19 cellular contexts compared by ENCODE assay signal in the genomic region with DNA sequence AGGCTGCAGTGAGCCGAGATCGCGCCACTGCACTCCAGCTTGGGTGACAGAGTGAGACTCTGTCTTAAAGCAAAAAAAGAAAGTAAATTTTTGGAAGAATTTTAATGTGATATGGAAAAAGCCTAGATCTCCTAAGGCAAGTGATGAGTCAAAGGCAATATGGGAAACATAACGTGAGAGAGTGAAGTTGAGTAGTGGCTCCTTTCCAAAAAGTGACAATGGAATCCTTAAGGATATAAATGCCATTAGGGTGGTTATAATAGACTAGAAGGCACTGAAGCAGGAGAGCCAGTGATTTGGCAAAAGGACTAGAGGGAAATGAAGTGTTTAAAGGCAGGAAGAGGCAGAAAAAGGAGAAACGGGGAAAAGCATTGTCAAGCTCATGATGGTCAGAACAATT. TPM values are rescaled to one million over a fixed set of nuclear protein-coding genes. Genes with fewer than 3 reads are reported as not detected.
DNase-seq lines count a peak whose midpoint lies in the region; ATAC-seq and TF ChIP-seq lines count a peak whose summit lies in the region.
"Had no signal": no experiment of that assay in that cellular context is flagged by ENCODE, and none has a peak within 500 bp of the region (broad histone marks: within the 10 kb centered on the region; RNA-seq: fewer than 3 reads in every experiment).

No MANE protein-coding gene starts in this region.

- H3K9me2 ChIP-seq in GM23338 (ENCODE audit: insufficient read depth), result no peaks in the 10 kb centered on the region

- no peak overlapping the region for H3K18ac ChIP-seq in IMR-90 (ENCODE audit: low read depth, low read length)
- H3K18ac ChIP-seq in mesenchymal stem cell (ENCODE audit: low read depth in 1 of 2, low read length in 2 of 2), result no peak overlapping the region
- H3K18ac ChIP-seq in trophoblast cell (ENCODE audit: low read length), result no peak overlapping the region

- no peak overlapping the region for H3K27ac Mint-ChIP-seq in GM23338

- DNase-seq in COLO829 (ENCODE audit: low spot score) (peak; percentile 23), IMR-90 (peak; percentile 61), dermis blood vessel endothelial cell (peak; percentile 49), mesenchymal stem cell (peak; percentile 36), trophoblast cell (no peak), GM23338 (ENCODE audit: low spot score) (no peak), GDM1 (lab: John Stamatoyannopoulos, UW) (no peak)
- no peak for DNase-seq in stimulated activated naive CD8-positive, alpha-beta T cell treated with anti-CD3 and anti-CD28 coated beads, Interleukin-15, Interleukin-2, amounts not matched to agents 100 U/mL and 50 U/mL, for 24 hours
- DNase-seq: DMS 273 treated with DMSO at 0.1 percent for 48 hours, H9, KG1, NCI-H1048, NCI-H1436 treated with DMSO at 0.1 percent for 48 hours, NCI-H2029 treated with DMSO at 0.1 percent for 48 hours, NCI-H524, Right ventricle myocardium superior had no signal

- peaks cover 9% of the 10 kb centered on the region for H3K36me3 Mint-ChIP-seq in GM23338 (ENCODE audit: low read depth)

- H3K27me3 ChIP-seq in IMR-90 (ENCODE audit: control insufficient read depth, insufficient read depth, low read length) (no peaks in the 10 kb centered on the region), mesenchymal stem cell (ENCODE audit: control insufficient read depth in 1 of 2, insufficient read depth in 1 of 2, low read length in 2 of 2) (no peaks in the 10 kb centered on the region), trophoblast cell (ENCODE audit: insufficient read depth, low read length) (no peaks in the 10 kb centered on the region), GM23338 (ENCODE audit: insufficient read depth) (no peaks in the 10 kb centered on the region)

- H3K14ac ChIP-seq in IMR-90 (replicated peaks; ENCODE audit: low read depth, low read length) (no peak overlapping the region), mesenchymal stem cell (ENCODE audit: low read length in 2 of 2) (no peak overlapping the region), trophoblast cell (ENCODE audit: low read length) (no peak overlapping the region)

- CTCF ChIA-PET in IMR-90 (lab: Yijun Ruan, JAX), result no interaction called here

- H2BK5ac ChIP-seq in IMR-90 (ENCODE audit: low read depth, low read length, poor library complexity, severe bottlenecking), result no peak overlapping the region
- no peak overlapping the region for H2BK5ac ChIP-seq in mesenchymal stem cell (ENCODE audit: low read depth, low read length, poor library complexity, severe bottlenecking)
- no peak overlapping the region for H2BK5ac ChIP-seq in trophoblast cell (ENCODE audit: low read depth, low read length, poor library complexity)

- peaks cover 3% of the 10 kb centered on the region; the same call in 1 of the 2 replicates for H3K9me3 ChIP-seq in IMR-90 (ENCODE audit: control insufficient read depth, insufficient read depth, low read length)
- H3K9me3 ChIP-seq in mesenchymal stem cell (ENCODE audit: control insufficient read depth, low read length), result peaks cover 4% of the 10 kb centered on the region
- peaks cover 1% of the 10 kb centered on the region for H3K9me3 ChIP-seq in trophoblast cell (ENCODE audit: insufficient read depth, low read depth, low read length)

- BruUV-seq in IMR-90 (replicated peaks; lab: Mats Ljungman, UMichigan), result no TSS peak

- in situ Hi-C loops in IMR-90 (cut with MboI; ENCODE audit: low sequenced_read_pairs), result no loop called here

- TF ChIP-seq POLR2A in IMR-90 (IDR thresholded peaks at IDR 0.05; ENCODE audit: low read depth, low read length), result no peak

- H2BK20ac ChIP-seq in IMR-90 (ENCODE audit: low read depth, low read length), result no peak overlapping the region

- H2AK9ac ChIP-seq in IMR-90 (replicated peaks; ENCODE audit: low read depth, low read length, poor library complexity), result no peak overlapping the region

- H3K23ac ChIP-seq in IMR-90 (ENCODE audit: low read depth, low read length) (no peak overlapping the region), mesenchymal stem cell (ENCODE audit: low read length in 2 of 2) (no peak overlapping the region), trophoblast cell (ENCODE audit: low read length) (no peak overlapping the region)

- H3K79me1 ChIP-seq in IMR-90 (ENCODE audit: low read depth in 1 of 2, low read length in 2 of 2), result no peaks in the 10 kb centered on the region; a peak in 1 of 4 replicates
- peaks cover 5% of the 10 kb centered on the region for H3K79me1 ChIP-seq in mesenchymal stem cell (replicated peaks; ENCODE audit: low read length, poor library complexity, severe bottlenecking)
- peaks cover 4% of the 10 kb centered on the region for H3K79me1 ChIP-seq in trophoblast cell (ENCODE audit: low read length)

- no peak for TF ChIP-seq RAD21 in IMR-90 (IDR thresholded peaks at IDR 0.05; ENCODE audit: low read length)

- H3K4me1 ChIP-seq in IMR-90 (ENCODE audit: control insufficient read depth, insufficient read depth, low read length) (peaks cover 8% of the 10 kb centered on the region), mesenchymal stem cell (ENCODE audit: control insufficient read depth, insufficient read depth, low read depth, low read length) (peaks cover 6% of the 10 kb centered on the region), trophoblast cell (ENCODE audit: control insufficient read depth in 1 of 2, insufficient read depth in 2 of 2, low read length in 2 of 2) (peaks cover 5 to 8% of the 10 kb centered on the region in 2 experiments), GM23338 (ENCODE audit: insufficient read depth) (peaks cover 25% of the 10 kb centered on the region; the same call in 1 of the 2 replicates)

- H4K8ac ChIP-seq in IMR-90 (ENCODE audit: low read depth in 2 of 2, low read length in 2 of 2), result no peak overlapping the region
- no peak overlapping the region for H4K8ac ChIP-seq in mesenchymal stem cell (ENCODE audit: low read length)
- H4K8ac ChIP-seq in trophoblast cell (ENCODE audit: low read depth, low read length), result no peak overlapping the region

- no peak overlapping the region for H3K56ac ChIP-seq in IMR-90 (ENCODE audit: extremely low read depth, insufficient read depth, low read length)

- no peak overlapping the region for H4K12ac ChIP-seq in trophoblast cell (ENCODE audit: low read depth, low read length)

- no peak overlapping the region for H3K27ac ChIP-seq in IMR-90 (ENCODE audit: insufficient read depth, low read length)
- H3K27ac ChIP-seq in mesenchymal stem cell (ENCODE audit: low read length, poor library complexity, severe bottlenecking), result no peak overlapping the region
- H3K27ac ChIP-seq in trophoblast cell (ENCODE audit: low read depth, low read length), result no peak overlapping the region
- no peak overlapping the region for H3K27ac ChIP-seq in GM23338 (ENCODE audit: low read depth)
- H3K27ac ChIP-seq: C4-2B had no signal

- H3K9ac ChIP-seq in IMR-90 (ENCODE audit: low read depth, low read length), result no peak overlapping the region
- H3K9ac ChIP-seq in mesenchymal stem cell (ENCODE audit: low read length), result no peak overlapping the region
- no peak overlapping the region for H3K9ac ChIP-seq in trophoblast cell (ENCODE audit: low read length)

- no peak overlapping the region for H3K4me3 Mint-ChIP-seq in GM23338
- H3K4me3 Mint-ChIP-seq: H9 had no signal

- intact Hi-C loops in IMR-90 (cut with micrococcal nuclease), result no loop called here

- H4K20me1 ChIP-seq in IMR-90 (ENCODE audit: insufficient read depth, low read length) (no peaks in the 10 kb centered on the region), GM23338 (replicated peaks; ENCODE audit: insufficient read depth) (no peaks in the 10 kb centered on the region)

- TF ChIP-seq CTCF in IMR-90 (conservative IDR thresholded peaks at IDR 0.05; ENCODE audit: low read depth, low read length) (no peak), GM23338 (conservative IDR thresholded peaks at IDR 0.05; ENCODE audit: low read depth in 2 of 2) (no peak)

- H3K4me3 ChIP-seq in IMR-90 (ENCODE audit: insufficient read depth, low read depth, low read length), result no peak overlapping the region
- H3K4me3 ChIP-seq in mesenchymal stem cell (ENCODE audit: insufficient read depth in 1 of 2, low read depth in 1 of 2, low read length in 2 of 2), result no peak overlapping the region
- H3K4me3 ChIP-seq in trophoblast cell (ENCODE audit: low read depth, low read length), result no peak overlapping the region
- no peak overlapping the region for H3K4me3 ChIP-seq in GM23338

- H3K27me3 Mint-ChIP-seq in GM23338 (ENCODE audit: insufficient read depth, low read depth, poor library complexity), result no peaks in the 10 kb centered on the region

- no peaks in the 10 kb centered on the region for H3F3A ChIP-seq in GM23338 (replicated peaks; ENCODE audit: low read depth)

- H2AFZ ChIP-seq in IMR-90 (replicated peaks; ENCODE audit: low read length, poor library complexity) (no peak overlapping the region), mesenchymal stem cell (ENCODE audit: low read depth, low read length) (no peak overlapping the region), trophoblast cell (ENCODE audit: insufficient read depth, low read length, poor library complexity) (no peak overlapping the region), GM23338 (no peak overlapping the region)

- H3K4me2 ChIP-seq in IMR-90 (ENCODE audit: low read depth, low read length) (no peak overlapping the region), mesenchymal stem cell (ENCODE audit: low read length, poor library complexity, severe bottlenecking) (no peak overlapping the region), trophoblast cell (ENCODE audit: low read length) (no peak overlapping the region), GM23338 (no peak overlapping the region)

- H3K36me3 ChIP-seq in IMR-90 (ENCODE audit: control insufficient read depth, insufficient read depth, low read length) (peaks cover 4% of the 10 kb centered on the region; the same call in 1 of the 2 replicates), mesenchymal stem cell (ENCODE audit: control insufficient read depth in 1 of 2, insufficient read depth in 2 of 2, low read depth in 1 of 2, low read length in 2 of 2) (no peaks in the 10 kb centered on the region), trophoblast cell (ENCODE audit: control insufficient read depth in 1 of 2, insufficient read depth in 2 of 2, low read length in 2 of 2) (peaks cover 0 to 2% of the 10 kb centered on the region in 2 experiments), GM23338 (ENCODE audit: insufficient read depth) (no peaks in the 10 kb centered on the region)

- H3K9me3 Mint-ChIP-seq in GM23338, result peaks cover 8% of the 10 kb centered on the region

- WGBS in IMR-90 (ENCODE audit: extremely low coverage in 2 of 2, insufficient read length in 1 of 2), 2 experiments, result 40% methylated on average over 2 of the region's 5 CpGs; no CpG with 5 or more reads in 1 of the 2 experiments
- WGBS in mesenchymal stem cell, result 92% methylated on average over 5 of the region's 5 CpGs
- no CpG with 5 or more reads among the region's 5 CpGs for WGBS in trophoblast cell (ENCODE audit: extremely low coverage, insufficient coverage, insufficient read length)

- POLR2A ChIA-PET in IMR-90 (lab: Charles Lee; ENCODE audit: unreplicated experiment), result no interaction called here

- H2BK12ac ChIP-seq in mesenchymal stem cell (ENCODE audit: low read length in 2 of 2) (no peak overlapping the region), trophoblast cell (ENCODE audit: low read length) (no peak overlapping the region)

- H4K91ac ChIP-seq in IMR-90 (ENCODE audit: insufficient read depth, low read depth, low read length) (0 out of 2 replicates have a peak overlapping the region, but pooled peaks have one; percentile 20), mesenchymal stem cell (ENCODE audit: low read length) (no peak overlapping the region), trophoblast cell (ENCODE audit: low read depth, low read length) (no peak overlapping the region)

- peaks cover 71% of the 10 kb centered on the region for H3K4me1 Mint-ChIP-seq in GM23338

- H4K5ac ChIP-seq in IMR-90 (ENCODE audit: low read depth, low read length), result no peak overlapping the region

- H3K79me2 ChIP-seq in trophoblast cell (ENCODE audit: control insufficient read depth, insufficient read depth, low read length, poor library complexity) (no peaks in the 10 kb centered on the region), GM23338 (replicated peaks; ENCODE audit: insufficient read depth) (no peaks in the 10 kb centered on the region)

- H2AK5ac ChIP-seq in IMR-90 (ENCODE audit: low read depth, low read length), result no peak overlapping the region
- H2AK5ac ChIP-seq in mesenchymal stem cell (ENCODE audit: low read length, severe bottlenecking), result no peak overlapping the region
- H2AK5ac ChIP-seq in trophoblast cell (ENCODE audit: low read length), result no peak overlapping the region

- H2BK120ac ChIP-seq in IMR-90 (ENCODE audit: low read depth, low read length) (no peak overlapping the region), mesenchymal stem cell (ENCODE audit: low read depth, low read length) (no peak overlapping the region), trophoblast cell (ENCODE audit: insufficient read depth, low read length, poor library complexity) (no peak overlapping the region)

- dilution Hi-C loops in IMR-90 (cut with HindIII; ENCODE audit: low sequenced_read_pairs, unreplicated experiment), result no loop called here

- no peak for ATAC-seq in IMR-90 (ENCODE audit: low read depth)
- ATAC-seq in GM23338, result no peak
- ATAC-seq in stimulated activated naive CD8-positive, alpha-beta T cell treated with anti-CD3 and anti-CD28 coated beads, Interleukin-15, Interleukin-2, amounts not matched to agents 100 U/mL and 50 U/mL, for 24 hours, result no peak
- ATAC-seq: Panc1 had no signal

- H3K4ac ChIP-seq in IMR-90 (ENCODE audit: low read depth, low read length) (no peak overlapping the region), mesenchymal stem cell (ENCODE audit: low read depth in 1 of 2, low read length in 2 of 2) (no peak overlapping the region), trophoblast cell (ENCODE audit: low read depth, low read length) (no peak overlapping the region)

- H3K9me1 ChIP-seq in IMR-90 (ENCODE audit: insufficient read depth, low read length), result peaks cover 3% of the 10 kb centered on the region; the same call in 1 of the 2 replicates

- no peak overlapping the region; the same call in 2 of the 3 replicates for H2BK15ac ChIP-seq in IMR-90 (ENCODE audit: low read depth, low read length)
- no peak overlapping the region for H2BK15ac ChIP-seq in mesenchymal stem cell (ENCODE audit: low read depth, poor library complexity, severe bottlenecking)

RNA-seq across cellular contexts. Expression of a gene that starts 25.6 kb away (rescaled TPM):
- total RNA-seq in IMR-90 (2012; rRNA removed) (2.8 and 3.8 TPM in 2 replicates), dermis blood vessel endothelial cell (4.3 and 7.9 TPM in 2 replicates)
- polyA plus RNA-seq in IMR-90 (2012; rRNA removed) (1.3 and 1.8 TPM in 2 replicates), GM23338 (2016; fragmentation: Nextera tagmentation; extraction: Ambion mirVana) (2.8 and 2.9 TPM in 2 replicates)
- 0.56 and 0.70 TPM in 2 replicates for polyA plus RNA-seq in IMR-90 (2012; cell fraction: cytosol; rRNA removed)
- polyA plus RNA-seq in IMR-90 (2012; cell fraction: nucleus; rRNA removed; ENCODE audit: low replicate concordance), result 0.33 and 3.3 TPM in 2 replicates
- polyA plus RNA-seq in mesenchymal stem cell (2013, experiment 1 of 2), result 8.3 TPM
- 8.3 TPM for polyA plus RNA-seq in mesenchymal stem cell (2013, experiment 2 of 2)
- 33.3 and 36.5 TPM in 2 replicates for polyA plus RNA-seq in trophoblast cell (2013)
- 9.6 and 12.2 TPM in 2 replicates for total RNA-seq in GM23338 (2014; rRNA removed; shearing (Covaris generic))
- total RNA-seq: A673 had no signal

Comparison
In these comparisons a context has a peak if more than half of its experiments do, and no peak if none do; other contexts are left out.
1. DNase-seq: peak in COLO829 (single experiment), IMR-90 (single experiment), dermis blood vessel endothelial cell (single experiment) and mesenchymal stem cell (single experiment); none in trophoblast cell (0 of 2), GM23338 (single experiment), GDM1 (single experiment) and stimulated activated naive CD8-positive, alpha-beta T cell treated with anti-CD3 and anti-CD28 coated beads, Interleukin-15, Interleukin-2, amounts not matched to agents 100 U/mL and 50 U/mL, for 24 hours (single experiment).